In genomic region chr1:17360272-17360956, GRCh38 we compare ENCODE assay signal across 30 cellular contexts. TPM values are rescaled to one million over a fixed set of nuclear protein-coding genes. Genes with fewer than 3 reads are reported as not detected.
"Had no signal": no experiment of that assay in that cellular context is flagged by ENCODE, and none has a peak within 500 bp of the region (broad histone marks: within the 10 kb centered on the region; RNA-seq: fewer than 3 reads in every experiment).

No MANE protein-coding gene starts in this region.

- H3K27me3 ChIP-seq: adrenal gland, breast epithelium, MG63 had no signal

- H3K36me3 ChIP-seq: adrenal gland, breast epithelium, MG63 had no signal

- H3K4me3 Mint-ChIP-seq: activated CD8-positive, alpha-beta T cell treated with anti-CD3 and anti-CD28 coated beads for 36 hours; activated naive CD8-positive, alpha-beta T cell treated with anti-CD3 and anti-CD28 coated beads, Interleukin-2, amount 10 ng/mL, durations not matched to agents 7 days and 5 days; activated T-cell treated with anti-CD3 and anti-CD28 coated beads, Interleukin-2, amount 50 U/mL, for 72 hours; T-helper 17 cell had no signal

- H3K9me3 ChIP-seq: adrenal gland, MG63 had no signal

- H3K4me1 ChIP-seq: adrenal gland, breast epithelium had no signal

- ATAC-seq: activated CD4-positive, CD25-positive, alpha-beta regulatory T cell treated with anti-CD3 and anti-CD28 coated beads, Interleukin-2, amount 50 U/mL, for 24 hours; activated CD8-positive, alpha-beta T cell treated with anti-CD3 and anti-CD28 coated beads for 36 hours; activated T-cell treated with anti-CD3 and anti-CD28 coated beads, Interleukin-2, amount 50 U/mL, for 72 hours; Panc1; Right ventricle myocardium inferior; T-helper 17 cell had no signal

- H3K27ac ChIP-seq: adrenal gland, breast epithelium had no signal

- H3K27ac Mint-ChIP-seq: activated CD8-positive, alpha-beta T cell treated with anti-CD3 and anti-CD28 coated beads for 36 hours; activated naive CD8-positive, alpha-beta T cell treated with anti-CD3 and anti-CD28 coated beads, Interleukin-2, amount 10 ng/mL, durations not matched to agents 7 days and 5 days; activated T-cell treated with anti-CD3 and anti-CD28 coated beads, Interleukin-2, amount 50 U/mL, for 72 hours; T-helper 17 cell had no signal

- DNase-seq: activated CD4-positive, alpha-beta T cell treated with anti-CD3 and anti-CD28 coated beads for 4 hours; activated CD8-positive, alpha-beta memory T cell treated with anti-CD3 and anti-CD28 coated beads, Interleukin-2, amount 50 U/mL, for 4 hours; activated CD8-positive, alpha-beta T cell treated with anti-CD3 and anti-CD28 coated beads for 36 hours; activated naive CD4-positive, alpha-beta T cell treated with anti-CD3 and anti-CD28 coated beads, Interleukin-2, amount 50 U/mL, for 16 hours; activated naive CD8-positive, alpha-beta T cell treated with anti-CD3 and anti-CD28 coated beads, Interleukin-2, amount 10 ng/mL, durations not matched to agents 7 days and 5 days; activated T-cell treated with anti-CD3 and anti-CD28 coated beads, Interleukin-2, amount 50 U/mL, for 72 hours; adrenal gland; aorta; central memory CD4-positive, alpha-beta T cell; MG63; MV-4-11; NCI-H1092 treated with DMSO at 0.1 percent for 48 hours; NCI-H1417 treated with DMSO at 0.1 percent for 48 hours; NCI-H1694; NCI-H2029; NCI-H2107; NCI-H2171 treated with DMSO at 0.1 percent for 48 hours; NCI-H226; NCI-H526; NCI-H774; RPMI8226; T-helper 17 cell; T-helper 9 cell had no signal

- H3K9me3 Mint-ChIP-seq: activated CD8-positive, alpha-beta T cell treated with anti-CD3 and anti-CD28 coated beads for 36 hours; activated naive CD8-positive, alpha-beta T cell treated with anti-CD3 and anti-CD28 coated beads, Interleukin-2, amount 10 ng/mL, durations not matched to agents 7 days and 5 days; activated T-cell treated with anti-CD3 and anti-CD28 coated beads, Interleukin-2, amount 50 U/mL, for 72 hours had no signal

- H3K4me3 ChIP-seq: adrenal gland, breast epithelium, MG63 had no signal

RNA-seq across cellular contexts. Expression of gene PADI6, which starts 11.6 kb away (rescaled TPM):
- total RNA-seq: activated CD8-positive, alpha-beta T cell treated with anti-CD3 and anti-CD28 coated beads for 36 hours; activated naive CD8-positive, alpha-beta T cell treated with anti-CD3 and anti-CD28 coated beads, Interleukin-2, amount 10 ng/mL, durations not matched to agents 7 days and 5 days; activated T-cell treated with anti-CD3 and anti-CD28 coated beads, Interleukin-2, amount 50 U/mL, for 72 hours; adrenal gland; aorta; breast epithelium; chondrocyte; NCI-H460; OCI-LY7; Right ventricle myocardium inferior had no signal
- polyA plus RNA-seq: adrenal gland, aorta had no signal

RNA-seq across cellular contexts. Expression of gene PADI4, which starts 52.4 kb away (rescaled TPM):
- total RNA-seq: chondrocyte, NCI-H460 had no signal
- polyA plus RNA-seq: aorta had no signal
